In the genomic region with DNA sequence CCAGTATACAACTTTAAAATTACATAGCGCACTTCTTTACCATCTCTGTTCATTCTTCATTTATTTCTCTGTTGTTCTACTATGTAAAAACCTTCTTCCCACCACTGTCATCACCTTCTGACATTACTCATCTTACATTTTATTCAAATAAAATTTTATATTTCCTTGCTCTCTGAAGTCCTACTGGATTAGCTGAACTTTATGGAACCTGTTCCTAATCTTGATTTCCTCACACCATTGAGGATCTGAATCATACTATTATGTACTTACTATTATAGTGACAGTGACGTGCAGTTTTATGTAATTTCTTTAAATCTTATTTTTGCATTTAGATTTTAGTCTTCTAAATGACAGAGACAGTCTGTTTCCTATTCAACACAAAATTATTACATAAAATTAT, we compare ENCODE assay signal across 22 cellular contexts.
DNase-seq lines count a peak whose midpoint lies in the region; ATAC-seq and TF ChIP-seq lines count a peak whose summit lies in the region.
"Had no signal": no experiment of that assay in that cellular context is flagged by ENCODE, and none has a peak within 500 bp of the region (broad histone marks: within the 10 kb centered on the region; RNA-seq: fewer than 3 reads in every experiment).

No MANE protein-coding gene starts in this region.

- no peaks in the 10 kb centered on the region for H3K4me1 ChIP-seq in uterus
- H3K4me1 ChIP-seq: BE2C had no signal

- peak; percentile 68 for ATAC-seq in esophagus mucosa
- no peak for ATAC-seq in HG02588 (IDR thresholded peaks at IDR 0.05; ENCODE audit: unreplicated experiment)
- ATAC-seq in HG02970 (IDR thresholded peaks at IDR 0.05; ENCODE audit: low FRiP score, unreplicated experiment): no peak
- ATAC-seq: GM12878 had no signal

- H3K36me3 ChIP-seq in neural cell (ENCODE audit: insufficient read depth, low read length) (no peaks in the 10 kb centered on the region), uterus (no peaks in the 10 kb centered on the region)
- H3K36me3 ChIP-seq: BE2C, BLaER1 had no signal

- H3K9ac ChIP-seq in neural cell (ENCODE audit: low read length): no peak overlapping the region
- H3K9ac ChIP-seq: BLaER1 had no signal

- no peak overlapping the region for H3K4me2 ChIP-seq in neural cell (ENCODE audit: low read length)
- H3K4me2 ChIP-seq: BLaER1 had no signal

- H3K9me2 ChIP-seq in neural cell (ENCODE audit: insufficient read depth, low read length): no peaks in the 10 kb centered on the region

- H3K27me3 ChIP-seq in neural cell (ENCODE audit: insufficient read depth, low read depth, low read length) (no peaks in the 10 kb centered on the region), uterus (no peaks in the 10 kb centered on the region)
- H3K27me3 ChIP-seq: BE2C, BLaER1 had no signal

- TF ChIP-seq RAD21 in neural cell (conservative IDR thresholded peaks at IDR 0.05): no peak

- no peak for TF ChIP-seq POLR2A in uterus (IDR thresholded peaks at IDR 0.05)

- H2AFZ ChIP-seq in neural cell (ENCODE audit: low read depth, low read length): no peak overlapping the region

- no peaks in the 10 kb centered on the region for H4K20me1 ChIP-seq in neural cell (ENCODE audit: insufficient read depth)
- H4K20me1 ChIP-seq: BLaER1 had no signal

- H3K9me3 ChIP-seq in neural cell (ENCODE audit: low read length): no peaks in the 10 kb centered on the region
- no peaks in the 10 kb centered on the region for H3K9me3 ChIP-seq in uterus
- H3K9me3 ChIP-seq: BE2C, BLaER1 had no signal

- intact Hi-C loops in uterus (cut with DNase I; ENCODE audit: low total_unique reads): no loop called here

- no peak for DNase-seq in uterus
- DNase-seq: 8988T; ACHN; BE2C; C1 segment of cervical spinal cord; CD4-positive, alpha-beta memory T cell; CD4-positive, CD25-positive, alpha-beta regulatory T cell; CD8-positive, alpha-beta memory T cell; COR-L47; DMS 273 treated with DMSO at 0.1 percent for 48 hours; DMS153; DMS53; DMS79; DND-41; EL; GDM1 had no signal

- peak overlapping the region; percentile 36 for H3K27ac ChIP-seq in neural cell (ENCODE audit: low read length)
- H3K27ac ChIP-seq in uterus: no peak overlapping the region
- H3K27ac ChIP-seq: BLaER1 had no signal

- H3F3A ChIP-seq in neural cell (ENCODE audit: insufficient read depth, low read length, poor library complexity, severe bottlenecking): no peaks in the 10 kb centered on the region

- TF ChIP-seq CTCF in neural cell (IDR thresholded peaks at IDR 0.05; ENCODE audit: poor library complexity, severe bottlenecking) (no peak), uterus (IDR thresholded peaks at IDR 0.05) (no peak)

- TF ChIP-seq EP300 in neural cell (conservative IDR thresholded peaks at IDR 0.05; ENCODE audit: poor library complexity, severe bottlenecking): no peak

- H3K79me2 ChIP-seq in neural cell (replicated peaks; ENCODE audit: insufficient read depth, low read length): no peaks in the 10 kb centered on the region

- H3K4me3 ChIP-seq in neural cell (ENCODE audit: low read length): no peak overlapping the region
- no peak overlapping the region for H3K4me3 ChIP-seq in uterus
- H3K4me3 ChIP-seq: BLaER1, GM12878 had no signal

TF ChIP-seq in neural cell, 6 proteins besides CTCF, POLR2A, EP300 and RAD21:
- TF ChIP-seq POLR2AphosphoS5 (IDR thresholded peaks at IDR 0.05) (no peak), TAF1 (IDR thresholded peaks at IDR 0.05; ENCODE audit: low read depth) (no peak), SMC3 (conservative IDR thresholded peaks at IDR 0.05; ENCODE audit: poor library complexity) (no peak), MXI1 (conservative IDR thresholded peaks at IDR 0.05; ENCODE audit: poor library complexity, severe bottlenecking) (no peak), EZH2 (IDR thresholded peaks at IDR 0.05; ENCODE audit: borderline replicate concordance, insufficient read depth, low read length, poor library complexity, severe bottlenecking) (no peak)
- TF ChIP-seq, protein P1, sequence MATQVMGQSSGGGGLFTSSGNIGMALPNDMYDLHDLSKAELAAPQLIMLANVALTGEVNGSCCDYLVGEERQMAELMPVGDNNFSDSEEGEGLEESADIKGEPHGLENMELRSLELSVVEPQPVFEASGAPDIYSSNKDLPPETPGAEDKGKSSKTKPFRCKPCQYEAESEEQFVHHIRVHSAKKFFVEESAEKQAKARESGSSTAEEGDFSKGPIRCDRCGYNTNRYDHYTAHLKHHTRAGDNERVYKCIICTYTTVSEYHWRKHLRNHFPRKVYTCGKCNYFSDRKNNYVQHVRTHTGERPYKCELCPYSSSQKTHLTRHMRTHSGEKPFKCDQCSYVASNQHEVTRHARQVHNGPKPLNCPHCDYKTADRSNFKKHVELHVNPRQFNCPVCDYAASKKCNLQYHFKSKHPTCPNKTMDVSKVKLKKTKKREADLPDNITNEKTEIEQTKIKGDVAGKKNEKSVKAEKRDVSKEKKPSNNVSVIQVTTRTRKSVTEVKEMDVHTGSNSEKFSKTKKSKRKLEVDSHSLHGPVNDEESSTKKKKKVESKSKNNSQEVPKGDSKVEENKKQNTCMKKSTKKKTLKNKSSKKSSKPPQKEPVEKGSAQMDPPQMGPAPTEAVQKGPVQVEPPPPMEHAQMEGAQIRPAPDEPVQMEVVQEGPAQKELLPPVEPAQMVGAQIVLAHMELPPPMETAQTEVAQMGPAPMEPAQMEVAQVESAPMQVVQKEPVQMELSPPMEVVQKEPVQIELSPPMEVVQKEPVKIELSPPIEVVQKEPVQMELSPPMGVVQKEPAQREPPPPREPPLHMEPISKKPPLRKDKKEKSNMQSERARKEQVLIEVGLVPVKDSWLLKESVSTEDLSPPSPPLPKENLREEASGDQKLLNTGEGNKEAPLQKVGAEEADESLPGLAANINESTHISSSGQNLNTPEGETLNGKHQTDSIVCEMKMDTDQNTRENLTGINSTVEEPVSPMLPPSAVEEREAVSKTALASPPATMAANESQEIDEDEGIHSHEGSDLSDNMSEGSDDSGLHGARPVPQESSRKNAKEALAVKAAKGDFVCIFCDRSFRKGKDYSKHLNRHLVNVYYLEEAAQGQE (IDR thresholded peaks at IDR 0.05; ENCODE audit: borderline replicate concordance): no peak
TF ChIP-seq in neural cell: peak in this region for 0.
